5 cellular contexts compared by ENCODE assay signal in the genomic region with DNA sequence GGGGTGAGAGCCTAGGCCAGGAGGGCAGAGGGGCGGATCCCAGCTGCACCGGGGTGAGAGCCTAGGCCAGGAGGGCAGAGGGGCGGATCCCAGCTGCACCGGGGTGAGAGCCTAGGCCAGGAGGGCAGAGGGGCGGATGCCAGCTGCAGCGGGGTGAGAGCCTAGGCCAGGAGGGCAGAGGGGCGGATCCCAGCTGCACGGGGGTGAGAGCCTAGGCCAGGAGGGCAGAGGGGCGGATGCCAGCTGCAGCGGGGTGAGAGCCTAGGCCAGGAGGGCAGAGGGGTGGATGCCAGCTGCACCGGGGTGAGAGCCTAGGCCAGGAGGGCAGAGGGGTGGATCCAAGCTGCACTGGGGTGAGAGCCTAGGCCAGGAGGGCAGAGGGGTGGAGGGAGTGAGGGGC. TPM values are rescaled to one million over a fixed set of nuclear protein-coding genes. Genes with fewer than 3 reads are reported as not detected.
"Had no signal": no experiment of that assay in that cellular context is flagged by ENCODE, and none has a peak within 500 bp of the region (broad histone marks: within the 10 kb centered on the region; RNA-seq: fewer than 3 reads in every experiment).

No MANE protein-coding gene starts in this region.

RNA-seq across cellular contexts. Expression of gene GALP, which starts 0.5 kb away (rescaled TPM):
- total RNA-seq: GM23338, H1, H9, HT-29 had no signal
- polyA plus RNA-seq: GM23338, IgD-negative memory B cell had no signal

RNA-seq across cellular contexts. Expression of gene ZSCAN5B, which starts 21.3 kb away (rescaled TPM):
- total RNA-seq: H1, H9, HT-29 had no signal
- polyA plus RNA-seq: GM23338, H1 had no signal

RNA-seq across cellular contexts. Expression of gene ZSCAN5C, which starts 25.8 kb away (rescaled TPM):
- total RNA-seq: GM23338, H1, H9, HT-29 had no signal
- polyA plus RNA-seq: GM23338, H1, IgD-negative memory B cell had no signal
